In the genomic region with DNA sequence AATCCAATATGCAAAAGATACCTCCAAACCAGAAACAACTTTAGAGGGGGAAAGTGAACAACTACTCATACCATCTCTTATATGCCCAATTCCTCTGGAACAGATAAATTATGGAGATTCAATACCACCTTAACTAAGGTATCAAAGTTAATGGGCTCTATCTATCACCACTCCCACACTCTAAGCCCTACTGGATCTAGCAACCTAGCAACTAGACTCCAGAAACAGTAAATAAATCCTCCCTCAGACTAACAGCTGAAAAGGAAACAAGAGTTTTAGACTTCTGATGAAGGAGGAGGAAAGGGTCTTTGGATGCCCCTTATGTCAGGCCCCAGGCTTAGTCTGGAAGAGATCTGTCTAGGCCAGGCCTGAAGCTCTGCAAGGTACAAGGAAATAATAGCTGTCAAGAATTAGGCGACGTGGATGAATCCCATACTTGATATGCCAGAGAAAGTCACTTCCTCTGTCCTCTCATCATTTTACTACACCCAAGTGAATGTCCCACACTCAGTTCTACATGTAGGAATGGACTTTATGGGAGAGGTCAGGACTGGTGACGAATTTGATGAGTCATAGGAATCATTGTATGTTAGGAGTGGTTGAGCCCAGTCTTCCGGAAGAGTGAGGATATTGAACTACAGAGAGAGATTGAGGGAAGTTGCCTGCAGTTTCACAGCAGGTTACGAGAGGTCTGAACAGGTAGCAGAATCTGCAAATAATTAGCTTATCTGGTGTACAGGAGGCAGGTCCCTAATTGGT, we compare ENCODE assay signal across 9 cellular contexts.
DNase-seq lines count a peak whose midpoint lies in the region; ATAC-seq and TF ChIP-seq lines count a peak whose summit lies in the region.
"Had no signal": no experiment of that assay in that cellular context is flagged by ENCODE, and none has a peak within 500 bp of the region (broad histone marks: within the 10 kb centered on the region; RNA-seq: fewer than 3 reads in every experiment).

No MANE protein-coding gene starts in this region.

- H3K4me3 Mint-ChIP-seq in memory B cell = peak overlapping the region; percentile 1

- peak overlapping the region in 1 of 2 donors; percentile 8 for H3K27ac ChIP-seq in coronary artery
- H3K27ac ChIP-seq: SK-N-MC had no signal

- H3K36me3 Mint-ChIP-seq in memory B cell = peaks cover 8% of the 10 kb centered on the region

- no peaks in the 10 kb centered on the region for H3K27me3 Mint-ChIP-seq in memory B cell

- no peak overlapping the region for H3K4me3 ChIP-seq in coronary artery
- H3K4me3 ChIP-seq: SK-N-MC had no signal

- peak; percentile 62 for DNase-seq in AG08396 (ENCODE audit: low spot score)
- DNase-seq in HS-5 (ENCODE audit: low read depth) = peak; percentile 71
- peak; percentile 41 for DNase-seq in central memory CD4-positive, alpha-beta T cell
- DNase-seq in memory B cell (ENCODE audit: low spot score in 2 of 2) = no peak
- DNase-seq in stimulated activated CD4-positive, alpha-beta T cell treated with anti-CD3 and anti-CD28 coated beads, Interleukin-15, amount 100 ng/mL, for 24 hours = no peak
- no peak for DNase-seq in coronary artery (ENCODE audit: low spot score)

- peak overlapping the region; percentile 84 for H3K27ac Mint-ChIP-seq in memory B cell

- TF ChIP-seq CTCF in coronary artery (IDR thresholded peaks at IDR 0.05) = no peak

- no peaks in the 10 kb centered on the region for H3K9me3 Mint-ChIP-seq in memory B cell

- ATAC-seq in memory B cell (ENCODE audit: low read depth) (peak; percentile 33), HG02840 (IDR thresholded peaks at IDR 0.05; ENCODE audit: low FRiP score, unreplicated experiment) (no peak), GM19328 (IDR thresholded peaks at IDR 0.05; ENCODE audit: unreplicated experiment) (no peak)

- peaks cover 59% of the 10 kb centered on the region for H3K4me1 Mint-ChIP-seq in memory B cell

Comparison
In these comparisons a context has a peak if more than half of its experiments do, and no peak if none do; other contexts are left out.
1. DNase-seq: peak in AG08396 (single experiment), HS-5 (single experiment) and central memory CD4-positive, alpha-beta T cell (single experiment); none in memory B cell (0 of 2), stimulated activated CD4-positive, alpha-beta T cell treated with anti-CD3 and anti-CD28 coated beads, Interleukin-15, amount 100 ng/mL, for 24 hours (single experiment) and coronary artery (single experiment).